In genomic region chr22:39665661-39666431, GRCh38 we compare ENCODE assay signal across 15 cellular contexts.
"Had no signal": no experiment of that assay in that cellular context is flagged by ENCODE, and none has a peak within 500 bp of the region (broad histone marks: within the 10 kb centered on the region; RNA-seq: fewer than 3 reads in every experiment).

No MANE protein-coding gene starts in this region.

- H3K4me2 ChIP-seq: hepatocyte had no signal

- H3K27ac ChIP-seq: body of pancreas, colonic mucosa, esophagus squamous epithelium, hepatocyte, thoracic aorta had no signal

- H2AFZ ChIP-seq: hepatocyte had no signal

- H3K36me3 ChIP-seq: colonic mucosa, esophagus squamous epithelium, thoracic aorta had no signal

- H3K9me3 Mint-ChIP-seq: stimulated activated effector memory CD8-positive, alpha-beta T cell treated with anti-CD3 and anti-CD28 coated beads, Interleukin-12 subunit alpha, Interleukin-12 subunit beta, amount 100 ng/mL, for 72 hours had no signal

- H3K4me3 Mint-ChIP-seq: activated CD8-positive, alpha-beta memory T cell treated with anti-CD3 and anti-CD28 coated beads, Interleukin-2, amount 10 ng/mL, durations not matched to agents 7 days and 5 days; stimulated activated effector memory CD8-positive, alpha-beta T cell treated with anti-CD3 and anti-CD28 coated beads, Interleukin-12 subunit alpha, Interleukin-12 subunit beta, amount 100 ng/mL, for 72 hours had no signal

- H3K36me3 Mint-ChIP-seq: stimulated activated effector memory CD8-positive, alpha-beta T cell treated with anti-CD3 and anti-CD28 coated beads, Interleukin-12 subunit alpha, Interleukin-12 subunit beta, amount 100 ng/mL, for 72 hours had no signal

- ATAC-seq: activated CD8-positive, alpha-beta memory T cell treated with anti-CD3 and anti-CD28 coated beads, Interleukin-2, amount 10 ng/mL, durations not matched to agents 7 days and 5 days; activated naive CD4-positive, alpha-beta T cell treated with anti-CD3 and anti-CD28 coated beads, Interleukin-2, amount 50 U/mL, for 72 hours; body of pancreas; left ventricle myocardium superior; stimulated activated effector memory CD8-positive, alpha-beta T cell treated with anti-CD3 and anti-CD28 coated beads, Interleukin-12 subunit alpha, Interleukin-12 subunit beta, amount 100 ng/mL, for 72 hours had no signal

- H3K27ac Mint-ChIP-seq: activated CD8-positive, alpha-beta memory T cell treated with anti-CD3 and anti-CD28 coated beads, Interleukin-2, amount 10 ng/mL, durations not matched to agents 7 days and 5 days; activated naive CD4-positive, alpha-beta T cell treated with anti-CD3 and anti-CD28 coated beads, Interleukin-2, amount 50 U/mL, for 72 hours; stimulated activated effector memory CD8-positive, alpha-beta T cell treated with anti-CD3 and anti-CD28 coated beads, Interleukin-12 subunit alpha, Interleukin-12 subunit beta, amount 100 ng/mL, for 72 hours had no signal

- H3K79me2 ChIP-seq: hepatocyte had no signal

- DNase-seq: activated CD4-positive, alpha-beta T cell treated with anti-CD3 and anti-CD28 coated beads for 1 hour; activated CD4-positive, alpha-beta T cell treated with anti-CD3 and anti-CD28 coated beads, Interleukin-2, amount 50 U/mL, for 48 hours; activated CD8-positive, alpha-beta memory T cell treated with anti-CD3 and anti-CD28 coated beads, Interleukin-2, amount 10 ng/mL, durations not matched to agents 7 days and 5 days; activated T-cell treated with anti-CD3 and anti-CD28 coated beads, Interleukin-2, amount 50 U/mL, for 1 hour; amygdala; body of pancreas; caudate nucleus; colonic mucosa; esophagus squamous epithelium; left ventricle myocardium superior; T-helper 1 cell had no signal

- H3K4me3 ChIP-seq: body of pancreas, colonic mucosa, esophagus squamous epithelium, hepatocyte, thoracic aorta had no signal

- H3K9me3 ChIP-seq: colonic mucosa, thoracic aorta had no signal
